8 cellular contexts compared by ENCODE assay signal in genomic region chr5:66596791-66597757, GRCh38. TPM values are rescaled to one million over a fixed set of nuclear protein-coding genes. Genes with fewer than 3 reads are reported as not detected.
DNase-seq lines count a peak whose midpoint lies in the region; ATAC-seq and TF ChIP-seq lines count a peak whose summit lies in the region.

No MANE protein-coding gene starts in this region.

- H3K9ac ChIP-seq in BLaER1 treated with 17β-estradiol and CSF1 and Interleukin-3, amounts not matched to agents 10 nM and 100 nM, result peak overlapping the region; percentile 53 to 79 (median 71); a peak in 21 of 22 replicates
- H3K9ac ChIP-seq in HUES64 (ENCODE audit: low read depth, low read length) (peak overlapping the region; percentile 63; the same call in 1 of the 2 replicates), mucosa of stomach (ENCODE audit: low read length) (no peak overlapping the region)

- peak overlapping the region; percentile 90 to 100 (median 99) for H3K4me2 ChIP-seq in BLaER1 treated with 17β-estradiol and CSF1 and Interleukin-3, amounts not matched to agents 10 nM and 100 nM

- ATAC-seq in GM18909 (IDR thresholded peaks at IDR 0.05; ENCODE audit: poor library complexity, unreplicated experiment), result peak; percentile 29
- ATAC-seq in T-cell (replicated peaks in 1 of 4), result peak in 3 of 4 experiments; percentile 7 to 25 (median 12)

- no peaks in the 10 kb centered on the region for H3K36me3 ChIP-seq in BLaER1 treated with 17β-estradiol and CSF1 and Interleukin-3, amounts not matched to agents 10 nM and 100 nM
- H3K36me3 ChIP-seq in HUES64 (ENCODE audit: insufficient read depth, low read length) (no peaks in the 10 kb centered on the region), esophagus muscularis mucosa (no peaks in the 10 kb centered on the region), mucosa of stomach (ENCODE audit: control insufficient read depth, insufficient read depth, low read length) (no peaks in the 10 kb centered on the region), vagina (no peaks in the 10 kb centered on the region)

- peaks cover 0 to 34% (median 15%) of the 10 kb centered on the region in 10 experiments; a peak in 15 of 20 replicates for H3K4me1 ChIP-seq in BLaER1 treated with 17β-estradiol and CSF1 and Interleukin-3, amounts not matched to agents 10 nM and 100 nM
- 0 out of 2 replicates have a peak, but pooled peaks cover 2% of the 10 kb centered on the region for H3K4me1 ChIP-seq in HUES64 (ENCODE audit: insufficient read depth, low read length)
- H3K4me1 ChIP-seq in esophagus muscularis mucosa, result peaks cover 16 to 26% (median 24%) of the 10 kb centered on the region in 4 donors
- peaks cover 10% of the 10 kb centered on the region for H3K4me1 ChIP-seq in mucosa of stomach (ENCODE audit: control insufficient read depth, insufficient read depth, low read length)
- peaks cover 15% of the 10 kb centered on the region for H3K4me1 ChIP-seq in vagina

- H3K27me3 ChIP-seq in BLaER1 treated with 17β-estradiol and CSF1 and Interleukin-3, amounts not matched to agents 10 nM and 100 nM, result peaks cover 58 to 72% (median 67%) of the 10 kb centered on the region in 11 experiments
- peaks cover 81% of the 10 kb centered on the region for H3K27me3 ChIP-seq in HUES64 (ENCODE audit: insufficient read depth, low read length)
- H3K27me3 ChIP-seq in esophagus muscularis mucosa, result peaks cover 0 to 84% (median 14%) of the 10 kb centered on the region in 4 donors
- peaks cover 53% of the 10 kb centered on the region for H3K27me3 ChIP-seq in mucosa of stomach (ENCODE audit: control insufficient read depth, insufficient read depth, low read length)
- no peaks in the 10 kb centered on the region for H3K27me3 ChIP-seq in vagina

- WGBS in HUES64, result 2% methylated on average over 76 of the region's 76 CpGs
- 1% methylated on average over 21 of the region's 76 CpGs for WGBS in esophagus muscularis mucosa

- H4K20me1 ChIP-seq in BLaER1 treated with 17β-estradiol and CSF1 and Interleukin-3, amounts not matched to agents 10 nM and 100 nM, result peaks cover 0 to 11% (median 0%) of the 10 kb centered on the region in 11 experiments; a peak in 3 of 22 replicates

- POLR2A ChIA-PET in T-cell (lab: Charles Lee), result no interaction called here

- peak overlapping the region; percentile 71 to 78 (median 76) for H3K4me3 ChIP-seq in BLaER1 treated with 17β-estradiol and CSF1 and Interleukin-3, amounts not matched to agents 10 nM and 100 nM
- H3K4me3 ChIP-seq in HUES64 (ENCODE audit: low read length), result peak overlapping the region; percentile 76
- peak overlapping the region; percentile 60 to 74 (median 70) for H3K4me3 ChIP-seq in esophagus muscularis mucosa
- peak overlapping the region; percentile 7 for H3K4me3 ChIP-seq in mucosa of stomach (ENCODE audit: low read length)
- H3K4me3 ChIP-seq in vagina, result peak overlapping the region; percentile 56 to 59

- TF ChIP-seq EP300 in esophagus muscularis mucosa (IDR thresholded peaks at IDR 0.05), result no peak

- DNase-seq in T-cell, result no peak
- DNase-seq in esophagus muscularis mucosa (ENCODE audit: extremely low spot score), result no peak
- no peak for DNase-seq in vagina (ENCODE audit: extremely low spot score in 2 of 2)
- no peak for DNase-seq in NOMO-1 (lab: John Stamatoyannopoulos, UW; ENCODE audit: unreplicated experiment in 2 of 2)

- peak overlapping the region; percentile 57 to 76 (median 74) for H3K4me3 Mint-ChIP-seq in T-cell

- H3K27me3 Mint-ChIP-seq in T-cell, result peaks cover 54 to 56% of the 10 kb centered on the region in 2 donors

- H3K27ac Mint-ChIP-seq in T-cell, result no peak overlapping the region

- H3K36me3 Mint-ChIP-seq in T-cell, result no peaks in the 10 kb centered on the region

- no peak for TF ChIP-seq CTCF in esophagus muscularis mucosa (IDR thresholded peaks at IDR 0.05)
- TF ChIP-seq CTCF in vagina (IDR thresholded peaks at IDR 0.05), result no peak

- CTCF ChIA-PET in T-cell (lab: Charles Lee), result no interaction called here

- no peaks in the 10 kb centered on the region for H3K9me3 Mint-ChIP-seq in T-cell

- H3K4me1 Mint-ChIP-seq in T-cell, result peaks cover 15 to 19% (median 19%) of the 10 kb centered on the region in 3 donors

- H3K9me3 ChIP-seq in BLaER1 treated with 17β-estradiol and CSF1 and Interleukin-3, amounts not matched to agents 10 nM and 100 nM (replicated peaks in 1 of 11), result no peaks in the 10 kb centered on the region
- H3K9me3 ChIP-seq in HUES64 (ENCODE audit: insufficient read depth, low read depth, low read length) (no peaks in the 10 kb centered on the region), esophagus muscularis mucosa (no peaks in the 10 kb centered on the region), mucosa of stomach (ENCODE audit: control insufficient read depth, low read length) (no peaks in the 10 kb centered on the region), vagina (no peaks in the 10 kb centered on the region)

- intact Hi-C loops in esophagus muscularis mucosa (cut with DNase I) (no loop called here), vagina (cut with DNase I) (no loop called here)

- TF ChIP-seq POLR2A in esophagus muscularis mucosa (IDR thresholded peaks at IDR 0.05; ENCODE audit: low read depth), result no peak
- no peak for TF ChIP-seq POLR2A in vagina (IDR thresholded peaks at IDR 0.05)

- 0 out of 22 replicates have a peak overlapping the region, but pooled peaks of 3 of the 11 experiments have one; percentile 5 to 10 (median 6) for H3K27ac ChIP-seq in BLaER1 treated with 17β-estradiol and CSF1 and Interleukin-3, amounts not matched to agents 10 nM and 100 nM
- H3K27ac ChIP-seq in HUES64 (ENCODE audit: low read depth, low read length), result no peak overlapping the region
- peak overlapping the region in 2 of 4 donors; percentile 25 to 57 for H3K27ac ChIP-seq in esophagus muscularis mucosa (replicated peaks in 1 of 4)
- H3K27ac ChIP-seq in vagina, result peak overlapping the region; percentile 14

RNA-seq across cellular contexts. Expression of gene MAST4, which starts 0.9 kb away (rescaled TPM):
- 2.5 TPM for polyA plus RNA-seq in HUES64 (2013, experiment 1 of 2)
- polyA plus RNA-seq in HUES64 (2013, experiment 2 of 2), result 3.1 TPM
- total RNA-seq in T-cell (10 to 100 TPM; 26.1 to 35.5 (median 32.0) TPM), esophagus muscularis mucosa (10 to 100 TPM; 26.2 to 39.7 (median 35.8) TPM), vagina (85.9 TPM)

Comparison
In these comparisons a context has a peak if more than half of its experiments do, and no peak if none do; other contexts are left out.
1. H3K4me3 ChIP-seq: peak in every context shown above with its lines; median percentile 76 in HUES64; 76 in BLaER1 treated with 17β-estradiol and CSF1 and Interleukin-3, amounts not matched to agents 10 nM and 100 nM; 70 in esophagus muscularis mucosa; 58 in vagina; 7 in mucosa of stomach.